In genomic region chr17:44948315-44948795, GRCh38 we compare ENCODE assay signal across 9 cellular contexts. TPM values are rescaled to one million over a fixed set of nuclear protein-coding genes. Genes with fewer than 3 reads are reported as not detected.
A peak's percentile ranks its signal among the peaks of the same experiment; 100 is the strongest.
DNase-seq lines count a peak whose midpoint lies in the region; TF ChIP-seq lines count a peak whose summit lies in the region.
"Had no signal": no experiment of that assay in that cellular context is flagged by ENCODE, and none has a peak within 500 bp of the region (broad histone marks: within the 10 kb centered on the region; RNA-seq: fewer than 3 reads in every experiment).

No MANE protein-coding gene starts in this region.

- H3K27ac Mint-ChIP-seq in dendritic cell treated with granulocyte-macrophage colony-stimulating factor and Interleukin-4, amounts not matched to agents 40 ng/mL and 50 ng/mL, for 4 days: peak overlapping the region; percentile 82
- H3K27ac Mint-ChIP-seq in nephron: peak overlapping the region in 1 of 3 experiments; percentile 85

- H3K36me3 Mint-ChIP-seq in dendritic cell treated with granulocyte-macrophage colony-stimulating factor and Interleukin-4, amounts not matched to agents 40 ng/mL and 50 ng/mL, for 4 days (ENCODE audit: low read depth): no peaks in the 10 kb centered on the region
- peaks cover 9% of the 10 kb centered on the region for H3K36me3 Mint-ChIP-seq in nephron (ENCODE audit: low read depth)

- H3K9me2 ChIP-seq in Karpas-422 (replicated peaks; ENCODE audit: insufficient read depth, low read length): no peaks in the 10 kb centered on the region

- no peak overlapping the region for H3K27ac ChIP-seq in Karpas-422 (ENCODE audit: low read length)

- H3K79me2 ChIP-seq in Karpas-422 (ENCODE audit: low read length): peaks cover 42% of the 10 kb centered on the region

- no peaks in the 10 kb centered on the region for H3K27me3 ChIP-seq in BE2C
- H3K27me3 ChIP-seq in Karpas-422 (ENCODE audit: low read length): no peaks in the 10 kb centered on the region

- H2AFZ ChIP-seq in Karpas-422 (ENCODE audit: low read length): no peak overlapping the region

- H3K9me3 ChIP-seq in BE2C (no peaks in the 10 kb centered on the region), Karpas-422 (ENCODE audit: low read length) (no peaks in the 10 kb centered on the region)

- no peak for TF ChIP-seq CTCF in BE2C (IDR thresholded peaks at IDR 0.05; ENCODE audit: low read depth, low read length)
- no peak for TF ChIP-seq CTCF in nephron (IDR thresholded peaks at IDR 0.05; ENCODE audit: unreplicated experiment in 3 of 3)

- H3K9me3 Mint-ChIP-seq in dendritic cell treated with granulocyte-macrophage colony-stimulating factor and Interleukin-4, amounts not matched to agents 40 ng/mL and 50 ng/mL, for 4 days: no peaks in the 10 kb centered on the region
- no peaks in the 10 kb centered on the region for H3K9me3 Mint-ChIP-seq in nephron

- H4K20me1 ChIP-seq in Karpas-422 (ENCODE audit: insufficient read depth, low read depth, low read length): no peaks in the 10 kb centered on the region

- intact Hi-C loops in dendritic cell treated with granulocyte-macrophage colony-stimulating factor and Interleukin-4, amounts not matched to agents 40 ng/mL and 50 ng/mL, for 4 days (cut with micrococcal nuclease): no loop called here

- H3K4me2 ChIP-seq in Karpas-422 (ENCODE audit: low read depth, low read length, poor library complexity, severe bottlenecking): peak overlapping the region; percentile 87

- peaks cover 4% of the 10 kb centered on the region for H3K27me3 Mint-ChIP-seq in dendritic cell treated with granulocyte-macrophage colony-stimulating factor and Interleukin-4, amounts not matched to agents 40 ng/mL and 50 ng/mL, for 4 days
- peaks cover 6% of the 10 kb centered on the region for H3K27me3 Mint-ChIP-seq in nephron (ENCODE audit: low read depth)

- peak overlapping the region; percentile 81 for H3K4me3 Mint-ChIP-seq in dendritic cell treated with granulocyte-macrophage colony-stimulating factor and Interleukin-4, amounts not matched to agents 40 ng/mL and 50 ng/mL, for 4 days
- peak overlapping the region; percentile 89 to 94 (median 92) for H3K4me3 Mint-ChIP-seq in nephron

- DNase-seq in BE2C: no peak
- no peak for DNase-seq in Karpas-422
- no peak for DNase-seq in cerebellar cortex (ENCODE audit: low spot score)
- no peak for DNase-seq in SK-N-DZ (ENCODE audit: low spot score)
- DNase-seq in NCI-H1105 (lab: John Stamatoyannopoulos, UW): no peak
- DNase-seq in anterior cingulate cortex (lab: John Stamatoyannopoulos, UW): no peak

- H3K4me1 ChIP-seq in BE2C (no peaks in the 10 kb centered on the region; the same call in 1 of the 2 replicates), Karpas-422 (ENCODE audit: low read length) (peaks cover 21% of the 10 kb centered on the region)

- H3K4me3 ChIP-seq in BE2C (ENCODE audit: low read depth, low read length) (peak overlapping the region; percentile 95), Karpas-422 (ENCODE audit: low read length) (peak overlapping the region; percentile 96)

- peaks cover 5% of the 10 kb centered on the region for H3K4me1 Mint-ChIP-seq in dendritic cell treated with granulocyte-macrophage colony-stimulating factor and Interleukin-4, amounts not matched to agents 40 ng/mL and 50 ng/mL, for 4 days (ENCODE audit: low read depth)
- peaks cover 12% of the 10 kb centered on the region for H3K4me1 Mint-ChIP-seq in nephron

- peaks cover 22% of the 10 kb centered on the region for H3K36me3 ChIP-seq in BE2C
- peaks cover 29% of the 10 kb centered on the region for H3K36me3 ChIP-seq in Karpas-422 (ENCODE audit: insufficient read depth, low read length)

- peak overlapping the region; percentile 93 for H3K9ac ChIP-seq in Karpas-422 (ENCODE audit: low read length)

RNA-seq across cellular contexts. Expression of gene KIF18B, which starts 0.8 kb away (rescaled TPM):
- polyA plus RNA-seq in BE2C (2012; ENCODE audit: insufficient read depth, insufficient read length, low read depth): 13.3 TPM
- total RNA-seq in Karpas-422 (2014; rRNA removed; shearing (Covaris generic); ENCODE audit: low replicate concordance): 8.5 and 11.8 TPM in 2 replicates
- polyA plus RNA-seq in SK-N-DZ (2014; cell fraction: cytosol; rRNA removed): 23.5 and 30.3 TPM in 2 replicates
- 62.3 and 71.5 TPM in 2 replicates for polyA plus RNA-seq in SK-N-DZ (2014; cell fraction: nucleus; rRNA removed)

RNA-seq across cellular contexts. Expression of gene C1QL1, which starts 19.7 kb away (rescaled TPM):
- polyA plus RNA-seq in BE2C (2012; ENCODE audit: insufficient read depth, insufficient read length, low read depth): 72.9 TPM
- total RNA-seq in Karpas-422 (2014; rRNA removed; shearing (Covaris generic); ENCODE audit: low replicate concordance): not detected in 2 replicates
- 51.6 and 83.8 TPM in 2 replicates for polyA plus RNA-seq in SK-N-DZ (2014; cell fraction: cytosol; rRNA removed)
- 59.9 and 62.5 TPM in 2 replicates for polyA plus RNA-seq in SK-N-DZ (2014; cell fraction: nucleus; rRNA removed)
- total RNA-seq: dermis blood vessel endothelial cell had no signal

RNA-seq across cellular contexts. Expression of gene GFAP, which starts 33.1 kb away (rescaled TPM):
- polyA plus RNA-seq in BE2C (2012; ENCODE audit: insufficient read depth, insufficient read length, low read depth): 17.7 TPM
- total RNA-seq in Karpas-422 (2014; rRNA removed; shearing (Covaris generic); ENCODE audit: low replicate concordance): not detected in 2 replicates
- polyA plus RNA-seq in SK-N-DZ (2014; cell fraction: cytosol; rRNA removed): 4.7 and 7.7 TPM in 2 replicates
- 4.7 and 6.5 TPM in 2 replicates for polyA plus RNA-seq in SK-N-DZ (2014; cell fraction: nucleus; rRNA removed)

RNA-seq across cellular contexts. Expression of gene EFTUD2, which starts 49.1 kb away (rescaled TPM):
- polyA plus RNA-seq in BE2C (2012; ENCODE audit: insufficient read depth, insufficient read length, low read depth): 225 TPM
- total RNA-seq in Karpas-422 (2014; rRNA removed; shearing (Covaris generic); ENCODE audit: low replicate concordance): 80.2 and 97.5 TPM in 2 replicates
- polyA plus RNA-seq in SK-N-DZ (2014; cell fraction: cytosol; rRNA removed): 136 and 147 TPM in 2 replicates
- polyA plus RNA-seq in SK-N-DZ (2014; cell fraction: nucleus; rRNA removed): 120 and 204 TPM in 2 replicates
